ENCODE assay signal across 2 cellular contexts in the genomic region with DNA sequence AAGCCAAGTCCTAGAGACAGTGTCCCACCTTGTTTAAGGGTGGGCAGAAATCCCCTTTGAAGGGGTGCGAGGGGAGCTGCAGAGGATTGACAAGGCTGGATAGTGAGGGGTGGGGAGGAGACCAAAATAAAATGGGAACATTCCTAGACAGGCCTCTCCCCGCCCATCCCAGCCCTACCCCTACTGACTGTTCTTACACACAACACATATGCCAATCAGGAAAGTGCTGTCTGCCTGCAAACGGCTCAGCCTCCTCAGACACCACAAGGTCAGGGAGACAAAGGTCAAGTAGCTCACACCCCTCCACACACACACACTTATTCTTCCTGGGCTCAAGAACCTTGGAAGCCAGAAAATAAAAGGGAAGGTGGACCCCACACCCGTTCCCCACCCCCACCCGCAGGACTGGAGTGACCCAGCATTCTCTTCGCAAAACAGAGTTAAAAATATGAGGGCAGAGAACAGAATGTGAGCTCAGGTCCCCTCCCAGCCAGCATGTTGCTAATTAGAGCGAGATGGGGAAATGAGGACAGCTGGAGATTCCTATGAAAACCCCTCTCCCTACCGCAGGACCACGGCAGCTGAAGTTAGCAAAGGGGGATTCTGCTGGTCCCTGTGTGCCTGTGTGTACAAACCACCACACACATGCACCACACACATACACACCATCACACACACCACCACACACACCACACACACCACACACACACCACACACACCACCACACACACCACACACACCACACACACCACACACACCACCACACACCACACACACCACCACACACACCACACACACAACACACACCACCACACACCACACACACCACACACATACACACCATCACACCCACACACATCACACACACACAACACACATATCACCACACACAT.
TF ChIP-seq lines count a peak whose summit lies in the region.

No MANE protein-coding gene starts in this region.

TF ChIP-seq in SK-N-SH, 30 proteins besides CTCF, POLR2A, EP300 and RAD21 (continued from another document):
- TF ChIP-seq, protein P1, sequence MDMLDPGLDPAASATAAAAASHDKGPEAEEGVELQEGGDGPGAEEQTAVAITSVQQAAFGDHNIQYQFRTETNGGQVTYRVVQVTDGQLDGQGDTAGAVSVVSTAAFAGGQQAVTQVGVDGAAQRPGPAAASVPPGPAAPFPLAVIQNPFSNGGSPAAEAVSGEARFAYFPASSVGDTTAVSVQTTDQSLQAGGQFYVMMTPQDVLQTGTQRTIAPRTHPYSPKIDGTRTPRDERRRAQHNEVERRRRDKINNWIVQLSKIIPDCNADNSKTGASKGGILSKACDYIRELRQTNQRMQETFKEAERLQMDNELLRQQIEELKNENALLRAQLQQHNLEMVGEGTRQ (IDR thresholded peaks at IDR 0.05; ENCODE audit: borderline replicate concordance, low read depth, low read length): no peak
- no peak for TF ChIP-seq GATA2 (CRISPR knock-in tag; IDR thresholded peaks at IDR 0.05)

TF ChIP-seq in SK-N-SH treated with all-trans-retinoic acid at 6 μM for 48 hours, 23 proteins besides CTCF, POLR2A, EP300 and RAD21 (continued from another document):
- TF ChIP-seq GLIS3 (CRISPR knock-in tag; IDR thresholded peaks at IDR 0.05) (no peak), ZNF565 (CRISPR knock-in tag; conservative IDR thresholded peaks at IDR 0.05; ENCODE audit: low read depth) (no peak), ZFP30 (CRISPR knock-in tag; IDR thresholded peaks at IDR 0.05) (no peak), CSDC2 (CRISPR knock-in tag; IDR thresholded peaks at IDR 0.05) (no peak), OSR1 (CRISPR knock-in tag; IDR thresholded peaks at IDR 0.05) (no peak), BACH2 (CRISPR knock-in tag; IDR thresholded peaks at IDR 0.05; ENCODE audit: borderline replicate concordance) (no peak), RARB (CRISPR knock-in tag; IDR thresholded peaks at IDR 0.05) (no peak), ESRRG (CRISPR knock-in tag; IDR thresholded peaks at IDR 0.05) (no peak), PPARA (CRISPR knock-in tag; IDR thresholded peaks at IDR 0.05; ENCODE audit: borderline replicate concordance) (no peak), ZC3H10 (CRISPR knock-in tag; IDR thresholded peaks at IDR 0.05) (no peak), TCF4 (CRISPR knock-in tag; IDR thresholded peaks at IDR 0.05; ENCODE audit: borderline replicate concordance) (no peak), ZNF70 (CRISPR knock-in tag; IDR thresholded peaks at IDR 0.05) (no peak), ARNTL (CRISPR knock-in tag; IDR thresholded peaks at IDR 0.05; ENCODE audit: borderline replicate concordance, low read depth) (no peak)
- TF ChIP-seq, protein P2, sequence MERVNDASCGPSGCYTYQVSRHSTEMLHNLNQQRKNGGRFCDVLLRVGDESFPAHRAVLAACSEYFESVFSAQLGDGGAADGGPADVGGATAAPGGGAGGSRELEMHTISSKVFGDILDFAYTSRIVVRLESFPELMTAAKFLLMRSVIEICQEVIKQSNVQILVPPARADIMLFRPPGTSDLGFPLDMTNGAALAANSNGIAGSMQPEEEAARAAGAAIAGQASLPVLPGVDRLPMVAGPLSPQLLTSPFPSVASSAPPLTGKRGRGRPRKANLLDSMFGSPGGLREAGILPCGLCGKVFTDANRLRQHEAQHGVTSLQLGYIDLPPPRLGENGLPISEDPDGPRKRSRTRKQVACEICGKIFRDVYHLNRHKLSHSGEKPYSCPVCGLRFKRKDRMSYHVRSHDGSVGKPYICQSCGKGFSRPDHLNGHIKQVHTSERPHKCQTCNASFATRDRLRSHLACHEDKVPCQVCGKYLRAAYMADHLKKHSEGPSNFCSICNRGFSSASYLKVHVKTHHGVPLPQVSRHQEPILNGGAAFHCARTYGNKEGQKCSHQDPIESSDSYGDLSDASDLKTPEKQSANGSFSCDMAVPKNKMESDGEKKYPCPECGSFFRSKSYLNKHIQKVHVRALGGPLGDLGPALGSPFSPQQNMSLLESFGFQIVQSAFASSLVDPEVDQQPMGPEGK (CRISPR knock-in tag; IDR thresholded peaks at IDR 0.05; ENCODE audit: borderline replicate concordance): no peak
- TF ChIP-seq, protein P3, sequence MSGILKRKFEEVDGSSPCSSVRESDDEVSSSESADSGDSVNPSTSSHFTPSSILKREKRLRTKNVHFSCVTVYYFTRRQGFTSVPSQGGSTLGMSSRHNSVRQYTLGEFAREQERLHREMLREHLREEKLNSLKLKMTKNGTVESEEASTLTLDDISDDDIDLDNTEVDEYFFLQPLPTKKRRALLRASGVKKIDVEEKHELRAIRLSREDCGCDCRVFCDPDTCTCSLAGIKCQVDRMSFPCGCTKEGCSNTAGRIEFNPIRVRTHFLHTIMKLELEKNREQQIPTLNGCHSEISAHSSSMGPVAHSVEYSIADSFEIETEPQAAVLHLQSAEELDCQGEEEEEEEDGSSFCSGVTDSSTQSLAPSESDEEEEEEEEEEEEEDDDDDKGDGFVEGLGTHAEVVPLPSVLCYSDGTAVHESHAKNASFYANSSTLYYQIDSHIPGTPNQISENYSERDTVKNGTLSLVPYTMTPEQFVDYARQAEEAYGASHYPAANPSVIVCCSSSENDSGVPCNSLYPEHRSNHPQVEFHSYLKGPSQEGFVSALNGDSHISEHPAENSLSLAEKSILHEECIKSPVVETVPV (CRISPR knock-in tag; IDR thresholded peaks at IDR 0.05): no peak
- TF ChIP-seq, protein P4, sequence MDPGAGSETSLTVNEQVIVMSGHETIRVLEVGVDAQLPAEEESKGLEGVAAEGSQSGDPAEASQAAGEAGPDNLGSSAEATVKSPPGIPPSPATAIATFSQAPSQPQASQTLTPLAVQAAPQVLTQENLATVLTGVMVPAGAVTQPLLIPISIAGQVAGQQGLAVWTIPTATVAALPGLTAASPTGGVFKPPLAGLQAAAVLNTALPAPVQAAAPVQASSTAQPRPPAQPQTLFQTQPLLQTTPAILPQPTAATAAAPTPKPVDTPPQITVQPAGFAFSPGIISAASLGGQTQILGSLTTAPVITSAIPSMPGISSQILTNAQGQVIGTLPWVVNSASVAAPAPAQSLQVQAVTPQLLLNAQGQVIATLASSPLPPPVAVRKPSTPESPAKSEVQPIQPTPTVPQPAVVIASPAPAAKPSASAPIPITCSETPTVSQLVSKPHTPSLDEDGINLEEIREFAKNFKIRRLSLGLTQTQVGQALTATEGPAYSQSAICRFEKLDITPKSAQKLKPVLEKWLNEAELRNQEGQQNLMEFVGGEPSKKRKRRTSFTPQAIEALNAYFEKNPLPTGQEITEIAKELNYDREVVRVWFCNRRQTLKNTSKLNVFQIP (CRISPR knock-in tag; IDR thresholded peaks at IDR 0.05; ENCODE audit: borderline replicate concordance, low read depth): no peak
